In the genomic region with DNA sequence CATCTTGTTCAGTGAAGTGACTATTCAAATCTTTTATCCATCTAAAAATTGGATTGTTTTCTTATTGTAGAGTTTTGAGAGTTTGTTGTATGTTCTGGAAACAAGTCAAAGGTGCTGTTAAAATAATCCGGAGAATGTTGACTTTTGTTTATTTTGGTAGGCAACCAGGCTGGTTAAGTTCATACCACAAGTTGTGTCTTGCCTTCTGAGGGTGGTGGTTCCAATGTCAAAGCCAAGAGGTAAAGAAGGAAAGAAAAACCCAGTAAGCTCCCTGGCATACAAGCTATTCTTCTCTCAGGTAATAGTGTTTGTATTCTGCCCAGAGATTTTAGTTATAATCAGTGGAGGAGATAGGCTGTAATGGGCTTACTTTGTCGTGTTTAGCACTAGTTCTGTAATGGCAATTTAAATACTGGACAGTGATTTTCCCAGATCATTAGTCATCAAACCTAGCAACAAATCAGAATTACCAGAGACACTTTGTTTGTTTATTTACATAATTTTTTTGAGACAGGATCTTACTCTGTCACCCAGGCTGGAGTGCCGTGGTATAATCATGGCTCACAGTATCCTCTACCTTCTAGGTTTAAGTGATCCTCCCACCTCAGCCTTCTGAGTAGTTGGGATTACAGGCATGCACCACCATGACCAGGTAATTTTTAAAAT, we compare ENCODE assay signal across 1 cellular context.
TF ChIP-seq lines count a peak whose summit lies in the region.

No MANE protein-coding gene starts in this region.

TF ChIP-seq in GM23338, 12 proteins besides CTCF, POLR2A, EP300 and RAD21 (continued from another document):
- TF ChIP-seq, protein P1, sequence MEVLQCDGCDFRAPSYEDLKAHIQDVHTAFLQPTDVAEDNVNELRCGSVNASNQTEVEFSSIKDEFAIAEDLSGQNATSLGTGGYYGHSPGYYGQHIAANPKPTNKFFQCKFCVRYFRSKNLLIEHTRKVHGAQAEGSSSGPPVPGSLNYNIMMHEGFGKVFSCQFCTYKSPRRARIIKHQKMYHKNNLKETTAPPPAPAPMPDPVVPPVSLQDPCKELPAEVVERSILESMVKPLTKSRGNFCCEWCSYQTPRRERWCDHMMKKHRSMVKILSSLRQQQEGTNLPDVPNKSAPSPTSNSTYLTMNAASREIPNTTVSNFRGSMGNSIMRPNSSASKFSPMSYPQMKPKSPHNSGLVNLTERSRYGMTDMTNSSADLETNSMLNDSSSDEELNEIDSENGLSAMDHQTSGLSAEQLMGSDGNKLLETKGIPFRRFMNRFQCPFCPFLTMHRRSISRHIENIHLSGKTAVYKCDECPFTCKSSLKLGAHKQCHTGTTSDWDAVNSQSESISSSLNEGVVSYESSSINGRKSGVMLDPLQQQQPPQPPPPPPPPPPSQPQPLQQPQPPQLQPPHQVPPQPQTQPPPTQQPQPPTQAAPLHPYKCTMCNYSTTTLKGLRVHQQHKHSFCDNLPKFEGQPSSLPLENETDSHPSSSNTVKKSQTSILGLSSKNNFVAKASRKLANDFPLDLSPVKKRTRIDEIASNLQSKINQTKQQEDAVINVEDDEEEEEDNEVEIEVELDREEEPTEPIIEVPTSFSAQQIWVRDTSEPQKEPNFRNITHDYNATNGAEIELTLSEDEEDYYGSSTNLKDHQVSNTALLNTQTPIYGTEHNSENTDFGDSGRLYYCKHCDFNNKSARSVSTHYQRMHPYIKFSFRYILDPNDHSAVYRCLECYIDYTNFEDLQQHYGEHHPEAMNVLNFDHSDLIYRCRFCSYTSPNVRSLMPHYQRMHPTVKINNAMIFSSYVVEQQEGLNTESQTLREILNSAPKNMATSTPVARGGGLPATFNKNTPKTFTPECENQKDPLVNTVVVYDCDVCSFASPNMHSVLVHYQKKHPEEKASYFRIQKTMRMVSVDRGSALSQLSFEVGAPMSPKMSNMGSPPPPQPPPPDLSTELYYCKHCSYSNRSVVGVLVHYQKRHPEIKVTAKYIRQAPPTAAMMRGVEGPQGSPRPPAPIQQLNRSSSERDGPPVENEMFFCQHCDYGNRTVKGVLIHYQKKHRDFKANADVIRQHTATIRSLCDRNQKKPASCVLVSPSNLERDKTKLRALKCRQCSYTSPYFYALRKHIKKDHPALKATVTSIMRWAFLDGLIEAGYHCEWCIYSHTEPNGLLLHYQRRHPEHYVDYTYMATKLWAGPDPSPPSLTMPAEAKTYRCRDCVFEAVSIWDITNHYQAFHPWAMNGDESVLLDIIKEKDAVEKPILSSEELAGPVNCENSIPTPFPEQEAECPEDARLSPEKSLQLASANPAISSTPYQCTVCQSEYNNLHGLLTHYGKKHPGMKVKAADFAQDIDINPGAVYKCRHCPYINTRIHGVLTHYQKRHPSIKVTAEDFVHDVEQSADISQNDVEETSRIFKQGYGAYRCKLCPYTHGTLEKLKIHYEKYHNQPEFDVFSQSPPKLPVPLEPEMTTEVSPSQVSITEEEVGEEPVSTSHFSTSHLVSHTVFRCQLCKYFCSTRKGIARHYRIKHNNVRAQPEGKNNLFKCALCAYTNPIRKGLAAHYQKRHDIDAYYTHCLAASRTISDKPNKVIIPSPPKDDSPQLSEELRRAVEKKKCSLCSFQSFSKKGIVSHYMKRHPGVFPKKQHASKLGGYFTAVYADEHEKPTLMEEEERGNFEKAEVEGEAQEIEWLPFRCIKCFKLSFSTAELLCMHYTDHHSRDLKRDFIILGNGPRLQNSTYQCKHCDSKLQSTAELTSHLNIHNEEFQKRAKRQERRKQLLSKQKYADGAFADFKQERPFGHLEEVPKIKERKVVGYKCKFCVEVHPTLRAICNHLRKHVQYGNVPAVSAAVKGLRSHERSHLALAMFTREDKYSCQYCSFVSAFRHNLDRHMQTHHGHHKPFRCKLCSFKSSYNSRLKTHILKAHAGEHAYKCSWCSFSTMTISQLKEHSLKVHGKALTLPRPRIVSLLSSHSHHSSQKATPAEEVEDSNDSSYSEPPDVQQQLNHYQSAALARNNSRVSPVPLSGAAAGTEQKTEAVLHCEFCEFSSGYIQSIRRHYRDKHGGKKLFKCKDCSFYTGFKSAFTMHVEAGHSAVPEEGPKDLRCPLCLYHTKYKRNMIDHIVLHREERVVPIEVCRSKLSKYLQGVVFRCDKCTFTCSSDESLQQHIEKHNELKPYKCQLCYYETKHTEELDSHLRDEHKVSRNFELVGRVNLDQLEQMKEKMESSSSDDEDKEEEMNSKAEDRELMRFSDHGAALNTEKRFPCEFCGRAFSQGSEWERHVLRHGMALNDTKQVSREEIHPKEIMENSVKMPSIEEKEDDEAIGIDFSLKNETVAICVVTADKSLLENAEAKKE (CRISPR knock-in tag; IDR thresholded peaks at IDR 0.05): no peak
